In the genomic region with DNA sequence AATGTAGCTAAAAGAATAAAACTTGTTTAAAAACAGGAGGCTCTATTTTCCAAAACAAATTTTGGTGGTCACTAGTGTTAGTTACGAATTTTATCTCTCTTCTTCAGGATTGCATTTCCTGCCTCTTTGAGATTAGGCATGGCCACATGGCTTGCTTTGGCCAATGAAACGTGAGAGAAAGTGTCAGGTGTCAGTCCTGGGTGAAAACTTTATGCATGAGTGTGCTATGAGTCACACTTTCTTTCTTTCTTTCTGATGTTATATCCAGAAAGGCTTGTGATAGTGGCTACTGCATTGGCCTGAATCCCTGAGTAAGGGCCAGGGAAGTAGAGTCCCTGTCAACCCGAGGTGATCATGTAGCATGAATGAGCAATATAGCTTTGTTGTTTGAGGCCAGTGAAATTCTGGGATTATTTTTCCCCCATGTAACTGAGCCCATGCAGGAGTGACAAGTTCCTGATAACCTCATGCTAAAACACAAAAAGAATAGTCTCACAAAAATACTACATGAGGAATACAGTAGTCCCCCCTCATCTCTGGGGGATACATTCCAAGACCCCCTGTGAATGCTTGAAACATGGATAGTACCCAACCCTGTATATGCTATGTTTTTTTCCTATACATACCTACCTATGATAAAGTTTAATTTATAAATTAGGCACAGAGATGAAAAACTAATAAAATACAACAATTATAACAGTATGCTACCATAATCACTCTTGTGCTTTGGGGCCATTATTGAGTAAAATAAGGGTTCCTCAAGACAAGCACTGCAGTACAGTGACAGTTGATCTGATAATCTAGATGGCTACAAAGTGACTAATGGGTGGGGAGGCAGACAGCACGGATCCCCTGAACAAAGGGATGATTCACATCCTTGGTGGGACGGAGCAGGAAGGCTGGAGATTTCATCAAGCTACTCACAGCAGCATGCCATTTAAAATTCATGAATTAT, we compare ENCODE assay signal across 9 cellular contexts.
DNase-seq lines count a peak whose midpoint lies in the region; ATAC-seq and TF ChIP-seq lines count a peak whose summit lies in the region.
"Had no signal": no experiment of that assay in that cellular context is flagged by ENCODE, and none has a peak within 500 bp of the region (broad histone marks: within the 10 kb centered on the region; RNA-seq: fewer than 3 reads in every experiment).

No MANE protein-coding gene starts in this region.

- H3K27ac ChIP-seq in OCI-LY3 (ENCODE audit: low read length) (peak overlapping the region; percentile 49), smooth muscle cell (ENCODE audit: low read depth) (peak overlapping the region; percentile 91), tibial nerve (no peak overlapping the region)
- H3K27ac ChIP-seq: C4-2B had no signal

- DNase-seq in activated CD8-positive, alpha-beta memory T cell treated with anti-CD3 and anti-CD28 coated beads, Interleukin-2, amount 10 ng/mL, durations not matched to agents 7 days and 5 days = peak; percentile 58
- no peak for DNase-seq in activated CD8-positive, alpha-beta memory T cell treated with anti-CD3 and anti-CD28 coated beads, Interleukin-2, amount 50 U/mL, for 4 hours
- DNase-seq in dermis blood vessel endothelial cell = peak; percentile 77
- no peak for DNase-seq in smooth muscle cell (lab: John Stamatoyannopoulos, UW; ENCODE audit: unreplicated experiment)
- DNase-seq in NCI-H526 treated with DMSO at 0.1 percent for 48 hours (lab: John Stamatoyannopoulos, UW) = no peak
- DNase-seq in tibial nerve (ENCODE audit: low spot score in 2 of 2) = no peak

- CTCF ChIA-PET in activated CD8-positive, alpha-beta memory T cell treated with anti-CD3 and anti-CD28 coated beads, Interleukin-2, amount 10 ng/mL, durations not matched to agents 7 days and 5 days (lab: Charles Lee) = interaction anchor here (1.5 kb wide), 1 partner anchor 10 kb away, joined by 3 read pairs; no protein-coding TSS in a partner anchor

- H3K4me3 ChIP-seq in OCI-LY3 (ENCODE audit: low read length) (peak overlapping the region; percentile 22), smooth muscle cell (no peak overlapping the region), tibial nerve (no peak overlapping the region)

- H3K9me3 Mint-ChIP-seq in activated CD8-positive, alpha-beta memory T cell treated with anti-CD3 and anti-CD28 coated beads, Interleukin-2, amount 10 ng/mL, durations not matched to agents 7 days and 5 days (ENCODE audit: low read depth) = no peaks in the 10 kb centered on the region

- H3K79me2 ChIP-seq in OCI-LY3 (ENCODE audit: low read length) (no peaks in the 10 kb centered on the region), smooth muscle cell (ENCODE audit: low read depth) (no peaks in the 10 kb centered on the region)

- H3K4me1 ChIP-seq in OCI-LY3 (ENCODE audit: low read length) = peaks cover 50% of the 10 kb centered on the region
- peaks cover 4% of the 10 kb centered on the region for H3K4me1 ChIP-seq in smooth muscle cell (ENCODE audit: low read depth)
- peaks cover 0 to 15% (median 0%) of the 10 kb centered on the region in 4 donors for H3K4me1 ChIP-seq in tibial nerve

- peaks cover 3% of the 10 kb centered on the region for H3K36me3 Mint-ChIP-seq in activated CD8-positive, alpha-beta memory T cell treated with anti-CD3 and anti-CD28 coated beads, Interleukin-2, amount 10 ng/mL, durations not matched to agents 7 days and 5 days

- peaks cover 4% of the 10 kb centered on the region for H3F3A ChIP-seq in smooth muscle cell (ENCODE audit: low read depth)

- H3K9ac ChIP-seq in OCI-LY3 (ENCODE audit: low read length) = peak overlapping the region; percentile 20; the same call in 1 of the 2 replicates
- H3K9ac ChIP-seq in smooth muscle cell (ENCODE audit: low read depth) = peak overlapping the region; percentile 71

- H3K36me3 ChIP-seq in OCI-LY3 (replicated peaks; ENCODE audit: low read depth, low read length) (no peaks in the 10 kb centered on the region), smooth muscle cell (ENCODE audit: low read depth) (no peaks in the 10 kb centered on the region), tibial nerve (no peaks in the 10 kb centered on the region)

- H3K9me3 ChIP-seq in OCI-LY3 (ENCODE audit: insufficient read depth, low read length) (no peaks in the 10 kb centered on the region), smooth muscle cell (replicated peaks; ENCODE audit: low read depth) (no peaks in the 10 kb centered on the region), tibial nerve (no peaks in the 10 kb centered on the region)

- H4K20me1 ChIP-seq in OCI-LY3 (ENCODE audit: insufficient read depth, low read length) (no peaks in the 10 kb centered on the region), smooth muscle cell (ENCODE audit: low read depth) (no peaks in the 10 kb centered on the region)

- WGBS in smooth muscle cell (ENCODE audit: low lambda C conversion rate) = 23% methylated on average over 5 of the region's 5 CpGs
- WGBS in tibial nerve, 2 donors = 55 to 66% methylated on average over 5 of the region's 5 CpGs

- no peaks in the 10 kb centered on the region for H3K27me3 Mint-ChIP-seq in activated CD8-positive, alpha-beta memory T cell treated with anti-CD3 and anti-CD28 coated beads, Interleukin-2, amount 10 ng/mL, durations not matched to agents 7 days and 5 days

- ATAC-seq in activated CD8-positive, alpha-beta memory T cell treated with anti-CD3 and anti-CD28 coated beads, Interleukin-2, amount 10 ng/mL, durations not matched to agents 7 days and 5 days = peak; percentile 79
- peak; percentile 62 for ATAC-seq in HG02885 (IDR thresholded peaks at IDR 0.05; ENCODE audit: poor library complexity, unreplicated experiment)

- no peak overlapping the region for H3K4me3 Mint-ChIP-seq in activated CD8-positive, alpha-beta memory T cell treated with anti-CD3 and anti-CD28 coated beads, Interleukin-2, amount 10 ng/mL, durations not matched to agents 7 days and 5 days

- peak overlapping the region; percentile 61; the same call in 1 of the 2 replicates for H2AFZ ChIP-seq in OCI-LY3 (ENCODE audit: low read depth, low read length)
- no peak overlapping the region for H2AFZ ChIP-seq in smooth muscle cell (ENCODE audit: low read depth)

- H3K27ac Mint-ChIP-seq in activated CD8-positive, alpha-beta memory T cell treated with anti-CD3 and anti-CD28 coated beads, Interleukin-2, amount 10 ng/mL, durations not matched to agents 7 days and 5 days = no peak overlapping the region

- TF ChIP-seq POLR2A in tibial nerve (IDR thresholded peaks at IDR 0.05) = no peak

- peak overlapping the region; percentile 57 for H3K4me2 ChIP-seq in OCI-LY3 (ENCODE audit: low read length)
- peak overlapping the region; percentile 58 for H3K4me2 ChIP-seq in smooth muscle cell

- H3K27me3 ChIP-seq in OCI-LY3 (ENCODE audit: low read depth, low read length) = no peaks in the 10 kb centered on the region
- H3K27me3 ChIP-seq in smooth muscle cell (ENCODE audit: low read depth) = no peaks in the 10 kb centered on the region
- no peaks in the 10 kb centered on the region for H3K27me3 ChIP-seq in tibial nerve

- H3K4me1 Mint-ChIP-seq in activated CD8-positive, alpha-beta memory T cell treated with anti-CD3 and anti-CD28 coated beads, Interleukin-2, amount 10 ng/mL, durations not matched to agents 7 days and 5 days = peaks cover 16% of the 10 kb centered on the region

- TF ChIP-seq EP300 in tibial nerve (IDR thresholded peaks at IDR 0.05) = no peak

- TF ChIP-seq CTCF in OCI-LY3 (IDR thresholded peaks at IDR 0.05; ENCODE audit: low read depth, low read length) = no peak
- TF ChIP-seq CTCF in smooth muscle cell (IDR thresholded peaks at IDR 0.05; ENCODE audit: borderline replicate concordance, insufficient read depth, poor library complexity, severe bottlenecking) = no peak
- no peak for TF ChIP-seq CTCF in tibial nerve (IDR thresholded peaks at IDR 0.05)

Comparison
In these comparisons a context has a peak if more than half of its experiments do, and no peak if none do; other contexts are left out.
1. DNase-seq: peak in activated CD8-positive, alpha-beta memory T cell treated with anti-CD3 and anti-CD28 coated beads, Interleukin-2, amount 10 ng/mL, durations not matched to agents 7 days and 5 days (single experiment) and dermis blood vessel endothelial cell (single experiment); none in activated CD8-positive, alpha-beta memory T cell treated with anti-CD3 and anti-CD28 coated beads, Interleukin-2, amount 50 U/mL, for 4 hours (single experiment), smooth muscle cell (single experiment), NCI-H526 treated with DMSO at 0.1 percent for 48 hours (single experiment) and tibial nerve (0 of 2).
2. H3K27ac ChIP-seq: peak in OCI-LY3 (single experiment) and smooth muscle cell (single experiment); none in tibial nerve (0 of 4).